Comparison of ENCODE assay signal across 17 cellular contexts in the genomic region with DNA sequence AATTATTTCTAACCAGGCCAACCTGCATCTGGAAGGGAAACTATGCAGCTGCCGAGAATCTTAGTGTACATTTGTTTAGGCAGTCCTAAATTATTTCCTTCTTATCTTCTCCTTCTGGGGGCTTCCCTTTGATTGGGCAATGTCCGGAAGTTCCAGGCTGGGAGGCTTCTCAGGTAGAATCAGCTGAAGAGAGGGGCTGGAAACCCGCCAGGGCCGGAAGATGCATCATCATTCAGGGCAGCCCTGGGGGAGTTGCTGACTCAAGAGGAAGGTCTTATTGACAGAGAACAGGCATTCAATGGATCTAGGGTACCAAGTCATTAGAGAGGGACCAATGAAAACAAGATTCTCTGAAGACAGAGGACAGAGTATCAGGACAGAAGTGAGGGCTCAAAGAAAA.
DNase-seq lines count a peak whose midpoint lies in the region; ATAC-seq, FAIRE-seq and TF ChIP-seq lines count a peak whose summit lies in the region.
"Had no signal": no experiment of that assay in that cellular context is flagged by ENCODE, and none has a peak within 500 bp of the region (broad histone marks: within the 10 kb centered on the region; RNA-seq: fewer than 3 reads in every experiment).

No MANE protein-coding gene starts in this region.

- H3F3A ChIP-seq in SK-N-SH (replicated peaks; ENCODE audit: insufficient read depth) = peaks cover 6% of the 10 kb centered on the region

- intact Hi-C loops in HCT116 (cut with micrococcal nuclease) = no loop called here

- DNase-seq in A549 (ENCODE audit: low read depth in 1 of 2, low spot score in 1 of 2) = peak in 1 of 2 experiments; percentile 4
- no peak for DNase-seq in HCT116 (ENCODE audit: low read depth, low spot score)
- no peak for DNase-seq in SK-N-SH
- DNase-seq in fibroblast of villous mesenchyme (ENCODE audit: low read depth) = peak; percentile 45
- DNase-seq in HK-2 (ENCODE audit: unreplicated experiment) = no peak
- DNase-seq in stimulated activated CD4-positive, alpha-beta T cell treated with anti-CD3 and anti-CD28 coated beads, Interleukin-4, amount 100 ng/mL, for 1 hour = no peak
- DNase-seq in activated CD4-positive, alpha-beta T cell treated with anti-CD3 and anti-CD28 coated beads, Interleukin-2, amount 50 U/mL, for 1 hour = no peak
- DNase-seq: activated CD8-positive, alpha-beta memory T cell treated with anti-CD3 and anti-CD28 coated beads, Interleukin-2, amount 50 U/mL, for 48 hours; DND-41; effector CD4-positive, alpha-beta T cell; H7; naive thymus-derived CD4-positive, alpha-beta T cell; NCI-H1417 treated with DMSO at 0.1 percent for 48 hours had no signal

- no peak overlapping the region for H3K27ac ChIP-seq in A549
- no peak overlapping the region for H3K27ac ChIP-seq in HCT116 (ENCODE audit: low read depth, low read length)
- peak overlapping the region; percentile 46 to 84 for H3K27ac ChIP-seq in SK-N-SH (ENCODE audit: low read depth in 2 of 2, low read length in 1 of 2)
- H3K27ac ChIP-seq: adrenal gland had no signal

- ATAC-seq in A549 (no peak), HCT116 (no peak), GM18520 (IDR thresholded peaks at IDR 0.05; ENCODE audit: unreplicated experiment) (no peak)
- ATAC-seq: left lobe of liver; naive thymus-derived CD4-positive, alpha-beta T cell; WTC11 had no signal

- H4K20me1 ChIP-seq in HCT116 (ENCODE audit: insufficient read depth) (no peaks in the 10 kb centered on the region), SK-N-SH (ENCODE audit: insufficient read depth) (no peaks in the 10 kb centered on the region)

- 23% methylated on average over 4 of the region's 4 CpGs for WGBS in A549 (ENCODE audit: missing lambda C conversion rate)
- 20% methylated on average over 4 of the region's 4 CpGs for WGBS in SK-N-SH (ENCODE audit: low lambda C conversion rate)

- H3K36me3 ChIP-seq in HCT116 (ENCODE audit: control insufficient read depth in 1 of 2, insufficient read depth in 2 of 2, low read length in 2 of 2) = no peaks in the 10 kb centered on the region
- no peaks in the 10 kb centered on the region for H3K36me3 ChIP-seq in SK-N-SH (replicated peaks in 1 of 2; ENCODE audit: control insufficient read depth in 1 of 2, insufficient read depth in 2 of 2, low read length in 1 of 2)
- H3K36me3 ChIP-seq: adrenal gland had no signal

- no peak overlapping the region for H2AFZ ChIP-seq in HCT116 (ENCODE audit: low read depth, low read length, poor library complexity, severe bottlenecking)
- H2AFZ ChIP-seq in SK-N-SH (ENCODE audit: low read depth) = peak overlapping the region; percentile 67

- CTCF ChIA-PET in A549 (lab: Yijun Ruan, JAX) = no interaction called here
- CTCF ChIA-PET in HCT116 (lab: Charles Lee) = no interaction called here
- CTCF ChIA-PET in SK-N-SH (lab: Yijun Ruan, JAX) = interaction anchor here (0.9 kb wide), 1 partner anchor 309 kb away, joined by 3 read pairs; no protein-coding TSS in a partner anchor

- FAIRE-seq in A549 (lab: Jason Lieb, UNC) = no peak

- H3K9ac ChIP-seq in HCT116 (ENCODE audit: low read length) (no peak overlapping the region), SK-N-SH (no peak overlapping the region)

- TF ChIP-seq CTCF in A549 (IDR thresholded peaks at IDR 0.05) (no peak), HCT116 (IDR thresholded peaks at IDR 0.05 in 2 of 3, conservative IDR thresholded peaks at IDR 0.05 in 1 of 3; ENCODE audit: borderline replicate concordance in 1 of 3, insufficient read depth in 1 of 3, low read depth in 2 of 3, low read length in 2 of 3) (no peak), SK-N-SH (IDR thresholded peaks at IDR 0.05) (no peak), fibroblast of villous mesenchyme (IDR thresholded peaks at IDR 0.05; ENCODE audit: insufficient read depth, low read depth, low read length) (no peak)

- peak overlapping the region; percentile 34; the same call in 2 of the 3 replicates for H3K4me2 ChIP-seq in A549
- no peak overlapping the region for H3K4me2 ChIP-seq in HCT116 (ENCODE audit: low read length)
- H3K4me2 ChIP-seq in SK-N-SH = 0 out of 2 replicates have a peak overlapping the region, but pooled peaks have one; percentile 25

- H3K79me2 ChIP-seq in HCT116 (ENCODE audit: insufficient read depth, low read length) = no peaks in the 10 kb centered on the region
- no peaks in the 10 kb centered on the region for H3K79me2 ChIP-seq in SK-N-SH (ENCODE audit: insufficient read depth)

- H3K9me2 ChIP-seq in HCT116 (ENCODE audit: insufficient read depth) (no peaks in the 10 kb centered on the region), SK-N-SH (no peaks in the 10 kb centered on the region)

- no peak for TF ChIP-seq EP300 in A549 (IDR thresholded peaks at IDR 0.05)
- peak in 1 of 2 experiments; percentile 60; a peak in 1 of 4 replicates for TF ChIP-seq EP300 in SK-N-SH (IDR thresholded peaks at IDR 0.05; ENCODE audit: borderline replicate concordance in 1 of 2, low read depth in 1 of 2, low read length in 1 of 2)

- TF ChIP-seq POLR2A in A549 (IDR thresholded peaks at IDR 0.05; ENCODE audit: low read length) (no peak), HCT116 (IDR thresholded peaks at IDR 0.05; ENCODE audit: borderline replicate concordance, extremely low read depth, insufficient read depth, insufficient read length) (no peak)

- POLR2A ChIA-PET in A549 (lab: Yijun Ruan, JAX) (no interaction called here), HCT116 (lab: Charles Lee) (no interaction called here), SK-N-SH (lab: Yijun Ruan, JAX) (no interaction called here)

- no peaks in the 10 kb centered on the region for H3K27me3 ChIP-seq in HCT116 (ENCODE audit: insufficient read depth, low read length)
- H3K27me3 ChIP-seq in SK-N-SH (ENCODE audit: insufficient read depth) = no peaks in the 10 kb centered on the region
- H3K27me3 ChIP-seq: adrenal gland had no signal

- no TSS peak for BruUV-seq in HCT116 (replicated peaks; lab: Mats Ljungman, UMichigan)

- H3K4me3 ChIP-seq in A549 = no peak overlapping the region
- H3K4me3 ChIP-seq in HCT116 (replicated peaks in 1 of 2; ENCODE audit: low read depth in 1 of 2, low read length in 2 of 2) = no peak overlapping the region
- H3K4me3 ChIP-seq in SK-N-SH (ENCODE audit: low read depth in 2 of 2, low read length in 1 of 2) = no peak overlapping the region
- H3K4me3 ChIP-seq in fibroblast of villous mesenchyme (ENCODE audit: low read depth, low read length) = no peak overlapping the region
- H3K4me3 ChIP-seq: adrenal gland had no signal

- H3K4me1 ChIP-seq in A549 (peaks cover 12% of the 10 kb centered on the region; the same call in 2 of the 3 replicates), HCT116 (ENCODE audit: control insufficient read depth in 1 of 2, insufficient read depth in 2 of 2, low read length in 2 of 2) (peaks cover 0 to 6% of the 10 kb centered on the region in 2 experiments; a peak in 2 of 4 replicates), SK-N-SH (ENCODE audit: control insufficient read depth in 1 of 2, insufficient read depth in 2 of 2, low read depth in 1 of 2, low read length in 1 of 2) (peaks cover 6 to 15% of the 10 kb centered on the region in 2 experiments)

- RAD21 ChIA-PET in HCT116 (lab: Charles Lee; ENCODE audit: low non-redundant PET in 1 of 2, low total read pairs in 2 of 2, uncharacterized antibody in 2 of 2, unreplicated experiment in 2 of 2) = no interaction called here

- no peaks in the 10 kb centered on the region for H3K9me3 ChIP-seq in A549
- H3K9me3 ChIP-seq in HCT116 (ENCODE audit: control insufficient read depth in 1 of 2, insufficient read depth in 1 of 2, low read depth in 1 of 2, low read length in 2 of 2) = no peaks in the 10 kb centered on the region
- no peaks in the 10 kb centered on the region for H3K9me3 ChIP-seq in SK-N-SH
- H3K9me3 ChIP-seq: adrenal gland had no signal

- TF ChIP-seq RAD21 in A549 (conservative IDR thresholded peaks at IDR 0.05 in 1 of 2, IDR thresholded peaks at IDR 0.05 in 1 of 2) (no peak), HCT116 (IDR thresholded peaks at IDR 0.05; ENCODE audit: low read depth) (no peak), SK-N-SH (IDR thresholded peaks at IDR 0.05; ENCODE audit: low read length) (no peak)

TF ChIP-seq in A549, 52 proteins besides CTCF, POLR2A, EP300 and RAD21 (continues in another document):
- no peak for TF ChIP-seq E2F6 (IDR thresholded peaks at IDR 0.05; ENCODE audit: borderline replicate concordance, low read depth)

TF ChIP-seq in HCT116, 20 proteins besides CTCF, POLR2A, EP300 and RAD21 (continues in another document):
- TF ChIP-seq SP1 (IDR thresholded peaks at IDR 0.05; ENCODE audit: low read depth) = no peak
- TF ChIP-seq, protein P1, sequence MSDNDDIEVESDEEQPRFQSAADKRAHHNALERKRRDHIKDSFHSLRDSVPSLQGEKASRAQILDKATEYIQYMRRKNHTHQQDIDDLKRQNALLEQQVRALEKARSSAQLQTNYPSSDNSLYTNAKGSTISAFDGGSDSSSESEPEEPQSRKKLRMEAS (IDR thresholded peaks at IDR 0.05) = no peak
- no peak for TF ChIP-seq ZNF274 (IDR thresholded peaks at IDR 0.05; ENCODE audit: low read depth, low read length)
- peak; percentile 62 for TF ChIP-seq TCF7L2 (IDR thresholded peaks at IDR 0.05; ENCODE audit: borderline replicate concordance, extremely low read depth, insufficient read depth, insufficient read length)
- no peak for TF ChIP-seq EZH2 (IDR thresholded peaks at IDR 0.05)

TF ChIP-seq in SK-N-SH, 30 proteins besides CTCF, POLR2A, EP300 and RAD21 (continues in another document):
- TF ChIP-seq JUND (IDR thresholded peaks at IDR 0.05) = peak; percentile 54; the same call in 1 of the 2 replicates
- peak; percentile 58 for TF ChIP-seq PBX3 (IDR thresholded peaks at IDR 0.05)
- TF ChIP-seq, protein P1 (IDR thresholded peaks at IDR 0.05; ENCODE audit: low read depth) = no peak
- TF ChIP-seq TCF12 (IDR thresholded peaks at IDR 0.05) = peak; percentile 69
- peak; percentile 61; the same call in 1 of the 2 replicates for TF ChIP-seq FOSL2 (IDR thresholded peaks at IDR 0.05; ENCODE audit: borderline replicate concordance, low read depth)
- TF ChIP-seq TEAD4 (IDR thresholded peaks at IDR 0.05; ENCODE audit: borderline replicate concordance, insufficient read depth) = no peak
- TF ChIP-seq ELF1 (IDR thresholded peaks at IDR 0.05) = no peak
- TF ChIP-seq POLR2AphosphoS5 (IDR thresholded peaks at IDR 0.05; ENCODE audit: low read depth, low read length) = no peak
- TF ChIP-seq EZH2phosphoT487 (IDR thresholded peaks at IDR 0.05; ENCODE audit: borderline replicate concordance, low read depth) = no peak

Comparison
In these comparisons a context has a peak if more than half of its experiments do, and no peak if none do; other contexts are left out.
1. H3K27ac ChIP-seq: peak in SK-N-SH (2 of 2); none in A549 (0 of 2) and HCT116 (single experiment).
2. Of the 12 proteins assayed by ChIP-seq in both A549 and SK-N-SH: peak only in A549: none; only in SK-N-SH: FOSL2 and PBX3; in both: none; in neither: 9; mixed calls (peak in some experiments, not most) for 1.